Comparison of ENCODE assay signal across 17 cellular contexts in the genomic region with DNA sequence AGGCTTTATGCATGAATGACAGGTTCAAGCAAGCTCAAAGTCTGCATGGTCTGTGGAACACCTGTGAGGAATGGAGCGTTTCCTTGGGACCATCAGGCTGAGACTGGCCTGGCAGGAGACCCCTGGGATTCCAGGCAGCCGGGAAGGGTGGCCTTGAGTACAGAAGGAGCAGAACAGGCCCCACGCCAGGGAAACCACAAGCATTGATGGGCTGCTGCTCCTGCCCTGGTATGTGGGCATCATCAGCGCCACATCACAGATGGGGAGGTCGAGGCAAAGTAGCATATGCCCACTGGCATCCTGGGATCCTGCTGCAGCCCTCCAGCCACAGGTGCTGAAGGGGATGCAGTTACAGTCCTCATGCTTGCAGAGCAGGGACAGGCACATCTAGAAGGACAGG. TPM values are rescaled to one million over a fixed set of nuclear protein-coding genes. Genes with fewer than 3 reads are reported as not detected.
DNase-seq lines count a peak whose midpoint lies in the region; ATAC-seq and TF ChIP-seq lines count a peak whose summit lies in the region.
"Had no signal": no experiment of that assay in that cellular context is flagged by ENCODE, and none has a peak within 500 bp of the region (broad histone marks: within the 10 kb centered on the region; RNA-seq: fewer than 3 reads in every experiment).

No MANE protein-coding gene starts in this region.

- no peak for DNase-seq in caudate nucleus (lab: John Stamatoyannopoulos, UW)
- DNase-seq in islet precursor cell, result peak; percentile 49
- no peak for DNase-seq in substantia nigra (lab: John Stamatoyannopoulos, UW)
- DNase-seq in foreskin keratinocyte, result no peak
- no peak for DNase-seq in activated naive CD8-positive, alpha-beta T cell treated with anti-CD3 and anti-CD28 coated beads for 36 hours
- DNase-seq: ACHN; Caco-2; CD4-positive, alpha-beta T cell; GM23248 had no signal

- H3K27ac ChIP-seq in angular gyrus (ENCODE audit: low read depth, low read length) (peak overlapping the region; percentile 100), caudate nucleus (ENCODE audit: low read depth, low read length) (peak overlapping the region; percentile 99), substantia nigra (ENCODE audit: low read depth, low read length, poor library complexity, severe bottlenecking) (peak overlapping the region; percentile 99), foreskin keratinocyte (no peak overlapping the region)
- H3K27ac ChIP-seq: C4-2B, GM23248 had no signal

- TF ChIP-seq CTCF in foreskin keratinocyte (conservative IDR thresholded peaks at IDR 0.05), result no peak

- no peak for ATAC-seq in HG02763 (IDR thresholded peaks at IDR 0.05; ENCODE audit: unreplicated experiment)
- no peak for ATAC-seq in foreskin keratinocyte
- ATAC-seq: HepG2 had no signal

- H3K4me1 Mint-ChIP-seq in activated naive CD8-positive, alpha-beta T cell treated with anti-CD3 and anti-CD28 coated beads for 36 hours, result no peaks in the 10 kb centered on the region
- H3K4me1 Mint-ChIP-seq: IgD-negative memory B cell had no signal

- peaks cover 38% of the 10 kb centered on the region for H3K27me3 ChIP-seq in foreskin keratinocyte

- no peaks in the 10 kb centered on the region for H3K4me1 ChIP-seq in foreskin keratinocyte
- H3K4me1 ChIP-seq: Caco-2, HAP-1 had no signal

- no peaks in the 10 kb centered on the region for H3K27me3 Mint-ChIP-seq in activated naive CD8-positive, alpha-beta T cell treated with anti-CD3 and anti-CD28 coated beads for 36 hours
- H3K27me3 Mint-ChIP-seq: CD4-positive, alpha-beta T cell had no signal

- no peaks in the 10 kb centered on the region for H3K9me3 Mint-ChIP-seq in activated naive CD8-positive, alpha-beta T cell treated with anti-CD3 and anti-CD28 coated beads for 36 hours
- H3K9me3 Mint-ChIP-seq: CD4-positive, alpha-beta T cell had no signal

- H3K27ac Mint-ChIP-seq in activated naive CD8-positive, alpha-beta T cell treated with anti-CD3 and anti-CD28 coated beads for 36 hours, result no peak overlapping the region
- H3K27ac Mint-ChIP-seq: CD4-positive, alpha-beta T cell; IgD-negative memory B cell had no signal

- no peak overlapping the region for H3K4me3 Mint-ChIP-seq in activated naive CD8-positive, alpha-beta T cell treated with anti-CD3 and anti-CD28 coated beads for 36 hours
- H3K4me3 Mint-ChIP-seq: CD4-positive, alpha-beta T cell; IgD-negative memory B cell had no signal

- no peaks in the 10 kb centered on the region for H3K36me3 Mint-ChIP-seq in activated naive CD8-positive, alpha-beta T cell treated with anti-CD3 and anti-CD28 coated beads for 36 hours
- H3K36me3 Mint-ChIP-seq: IgD-negative memory B cell had no signal

RNA-seq across cellular contexts. Expression of gene ANTXRL, which starts 40.9 kb away (rescaled TPM):
- total RNA-seq in foreskin keratinocyte, result not detected in 2 replicates
- polyA plus RNA-seq in foreskin keratinocyte, result not detected in 2 replicates
- not detected for total RNA-seq in activated naive CD8-positive, alpha-beta T cell treated with anti-CD3 and anti-CD28 coated beads for 36 hours
- total RNA-seq: Caco-2; CD4-positive, alpha-beta T cell; GM23248; H4; HepG2 had no signal
- polyA plus RNA-seq: BJ, GM23248, HepG2, IgD-negative memory B cell had no signal

RNA-seq across cellular contexts. Expression of gene ANXA8L1, which starts 47.9 kb away (rescaled TPM):
- total RNA-seq in foreskin keratinocyte, result 176 and 351 TPM in 2 replicates
- 156 and 267 TPM in 2 replicates for polyA plus RNA-seq in foreskin keratinocyte
- total RNA-seq in activated naive CD8-positive, alpha-beta T cell treated with anti-CD3 and anti-CD28 coated beads for 36 hours, result not detected
- total RNA-seq: CD4-positive, alpha-beta T cell; H4; HepG2 had no signal
- polyA plus RNA-seq: HepG2, IgD-negative memory B cell had no signal

Comparison
In these comparisons a context has a peak if more than half of its experiments do, and no peak if none do; other contexts are left out.
1. RNA of gene ANXA8L1, which starts 47.9 kb away (total RNA-seq): 176 to 351 TPM in foreskin keratinocyte; not detected in activated naive CD8-positive, alpha-beta T cell treated with anti-CD3 and anti-CD28 coated beads for 36 hours; every median in the first group is over 100 times any median in the second.